In genomic region chr2:189109921-189110397, GRCh38 we compare ENCODE assay signal across 14 cellular contexts.
DNase-seq lines count a peak whose midpoint lies in the region; ATAC-seq and TF ChIP-seq lines count a peak whose summit lies in the region.
"Had no signal": no experiment of that assay in that cellular context is flagged by ENCODE, and none has a peak within 500 bp of the region (broad histone marks: within the 10 kb centered on the region; RNA-seq: fewer than 3 reads in every experiment).

No MANE protein-coding gene starts in this region.

- H3K27ac ChIP-seq in testis (no peak overlapping the region), coronary artery (no peak overlapping the region)
- H3K27ac ChIP-seq: prostate gland, SJCRH30 had no signal

- intact Hi-C loops in testis (cut with DNase I; ENCODE audit: low total_unique reads) = no loop called here

- no peaks in the 10 kb centered on the region for H3K27me3 Mint-ChIP-seq in chondrocyte (ENCODE audit: low read depth)
- H3K27me3 Mint-ChIP-seq: activated CD8-positive, alpha-beta memory T cell treated with anti-CD3 and anti-CD28 coated beads, Interleukin-2, amount 10 ng/mL, durations not matched to agents 7 days and 5 days; B cell; central memory CD8-positive, alpha-beta T cell had no signal

- no peaks in the 10 kb centered on the region for H3K9me3 Mint-ChIP-seq in chondrocyte (ENCODE audit: low read depth)
- H3K9me3 Mint-ChIP-seq: central memory CD8-positive, alpha-beta T cell had no signal

- DNase-seq in EH (ENCODE audit: low read depth) (peak; percentile 59), chondrocyte (ENCODE audit: low spot score) (no peak), testis (no peak), coronary artery (ENCODE audit: low spot score) (no peak), NCI-H345 (lab: John Stamatoyannopoulos, UW) (no peak), COR-L47 (lab: John Stamatoyannopoulos, UW) (no peak)
- DNase-seq: activated CD8-positive, alpha-beta memory T cell treated with anti-CD3 and anti-CD28 coated beads, Interleukin-2, amount 10 ng/mL, durations not matched to agents 7 days and 5 days; NCI-H1092; SJCRH30 had no signal

- H3K4me3 Mint-ChIP-seq in chondrocyte (ENCODE audit: unreplicated experiment) = no peak overlapping the region
- H3K4me3 Mint-ChIP-seq: activated CD8-positive, alpha-beta memory T cell treated with anti-CD3 and anti-CD28 coated beads, Interleukin-2, amount 10 ng/mL, durations not matched to agents 7 days and 5 days; B cell; central memory CD8-positive, alpha-beta T cell had no signal

- H3K27me3 ChIP-seq in testis = no peaks in the 10 kb centered on the region
- H3K27me3 ChIP-seq: SJCRH30 had no signal

- no peaks in the 10 kb centered on the region for H3K9me3 ChIP-seq in testis
- H3K9me3 ChIP-seq: prostate gland, SJCRH30 had no signal

- peak overlapping the region; percentile 1 for H3K27ac Mint-ChIP-seq in chondrocyte (ENCODE audit: unreplicated experiment)
- H3K27ac Mint-ChIP-seq: activated CD8-positive, alpha-beta memory T cell treated with anti-CD3 and anti-CD28 coated beads, Interleukin-2, amount 10 ng/mL, durations not matched to agents 7 days and 5 days; B cell had no signal

- peaks cover 17% of the 10 kb centered on the region for H3K36me3 Mint-ChIP-seq in chondrocyte (ENCODE audit: low read depth)
- H3K36me3 Mint-ChIP-seq: activated CD8-positive, alpha-beta memory T cell treated with anti-CD3 and anti-CD28 coated beads, Interleukin-2, amount 10 ng/mL, durations not matched to agents 7 days and 5 days had no signal

- no peaks in the 10 kb centered on the region for H3K4me1 ChIP-seq in testis
- H3K4me1 ChIP-seq: prostate gland, SJCRH30 had no signal

- no peak for TF ChIP-seq POLR2A in testis (IDR thresholded peaks at IDR 0.05)

- ATAC-seq in GM21381 (IDR thresholded peaks at IDR 0.05; ENCODE audit: unreplicated experiment) (peak; percentile 90), HG03060 (IDR thresholded peaks at IDR 0.05; ENCODE audit: low read depth, unreplicated experiment) (peak; percentile 87)
- ATAC-seq: activated CD8-positive, alpha-beta memory T cell treated with anti-CD3 and anti-CD28 coated beads, Interleukin-2, amount 10 ng/mL, durations not matched to agents 7 days and 5 days had no signal

- H3K4me3 ChIP-seq in testis (no peak overlapping the region), coronary artery (no peak overlapping the region)
- H3K4me3 ChIP-seq: prostate gland, SJCRH30 had no signal

- H3K36me3 ChIP-seq in testis (ENCODE audit: low read depth, missing control alignments) = no peaks in the 10 kb centered on the region
- H3K36me3 ChIP-seq: prostate gland had no signal

- H3K4me1 Mint-ChIP-seq in chondrocyte (ENCODE audit: low read depth) = peaks cover 67% of the 10 kb centered on the region
- H3K4me1 Mint-ChIP-seq: activated CD8-positive, alpha-beta memory T cell treated with anti-CD3 and anti-CD28 coated beads, Interleukin-2, amount 10 ng/mL, durations not matched to agents 7 days and 5 days; B cell; central memory CD8-positive, alpha-beta T cell had no signal

- 67 to 80% methylated on average over 2 of the region's 2 CpGs for WGBS in testis, 2 donors

- TF ChIP-seq CTCF in chondrocyte (IDR thresholded peaks at IDR 0.05) = peak; percentile 12
- no peak for TF ChIP-seq CTCF in testis (IDR thresholded peaks at IDR 0.05)
- TF ChIP-seq CTCF in coronary artery (IDR thresholded peaks at IDR 0.05) = no peak
